In genomic region chr10:94489976-94490788, GRCh38 we compare ENCODE assay signal across 27 cellular contexts.
"Had no signal": no experiment of that assay in that cellular context is flagged by ENCODE, and none has a peak within 500 bp of the region (broad histone marks: within the 10 kb centered on the region; RNA-seq: fewer than 3 reads in every experiment).

No MANE protein-coding gene starts in this region.

- H3K27ac ChIP-seq: PC-9, VCaP had no signal

- H3K4me1 Mint-ChIP-seq: activated CD4-positive, alpha-beta T cell treated with anti-CD3 and anti-CD28 coated beads, Interleukin-2, amount 10 ng/mL, durations not matched to agents 7 days and 5 days; activated T-helper 17 cell treated with anti-CD3 and anti-CD28 coated beads, Interleukin-2, amount 50 U/mL, for 72 hours; T-cell had no signal

- H3K4me3 Mint-ChIP-seq: activated CD4-positive, alpha-beta memory T cell treated with anti-CD3 and anti-CD28 coated beads for 36 hours; activated CD4-positive, alpha-beta T cell treated with anti-CD3 and anti-CD28 coated beads, Interleukin-2, amount 10 ng/mL, durations not matched to agents 7 days and 5 days; activated naive CD4-positive, alpha-beta T cell treated with anti-CD3 and anti-CD28 coated beads for 36 hours; activated naive CD8-positive, alpha-beta T cell; activated T-helper 17 cell treated with anti-CD3 and anti-CD28 coated beads, Interleukin-2, amount 50 U/mL, for 72 hours; brain; T-cell had no signal

- H3K4me3 ChIP-seq: PC-9 had no signal

- DNase-seq: activated CD4-positive, alpha-beta memory T cell treated with anti-CD3 and anti-CD28 coated beads for 36 hours; activated CD4-positive, alpha-beta T cell treated with anti-CD3 and anti-CD28 coated beads, Interleukin-2, amount 10 ng/mL, durations not matched to agents 7 days and 5 days; activated CD4-positive, CD25-positive, alpha-beta regulatory T cell; activated CD8-positive, alpha-beta memory T cell treated with anti-CD3 and anti-CD28 coated beads for 24 hours; activated gamma-delta T cell; activated naive CD4-positive, alpha-beta T cell treated with anti-CD3 and anti-CD28 coated beads for 36 hours; activated T-cell treated with anti-CD3 and anti-CD28 coated beads, Interleukin-2, amount 50 U/mL, for 48 hours; amygdala; KG1; NCI-H1048; NCI-H146; NCI-H187 treated with DMSO at 0.1 percent for 48 hours; NCI-H2081 treated with DMSO at 0.1 percent for 48 hours; NCI-H2171 treated with DMSO at 0.1 percent for 48 hours; NCI-H345; NCI-H510A; NCI-H526 treated with DMSO at 0.1 percent for 48 hours; NCI-H82; PC-9; SHP77 treated with DMSO at 0.1 percent for 48 hours; T-cell; T-helper 2 cell; T1000 had no signal

- H3K36me3 Mint-ChIP-seq: activated CD4-positive, alpha-beta memory T cell treated with anti-CD3 and anti-CD28 coated beads for 36 hours; activated naive CD8-positive, alpha-beta T cell; T-cell had no signal

- H3K27ac Mint-ChIP-seq: activated CD4-positive, alpha-beta memory T cell treated with anti-CD3 and anti-CD28 coated beads for 36 hours; activated CD4-positive, alpha-beta T cell treated with anti-CD3 and anti-CD28 coated beads, Interleukin-2, amount 10 ng/mL, durations not matched to agents 7 days and 5 days; activated naive CD4-positive, alpha-beta T cell treated with anti-CD3 and anti-CD28 coated beads for 36 hours; activated naive CD8-positive, alpha-beta T cell; activated T-helper 17 cell treated with anti-CD3 and anti-CD28 coated beads, Interleukin-2, amount 50 U/mL, for 72 hours; T-cell had no signal

- H3K9me3 Mint-ChIP-seq: activated CD4-positive, alpha-beta memory T cell treated with anti-CD3 and anti-CD28 coated beads for 36 hours; activated CD4-positive, alpha-beta T cell treated with anti-CD3 and anti-CD28 coated beads, Interleukin-2, amount 10 ng/mL, durations not matched to agents 7 days and 5 days; activated T-helper 17 cell treated with anti-CD3 and anti-CD28 coated beads, Interleukin-2, amount 50 U/mL, for 72 hours had no signal

- H3K27me3 Mint-ChIP-seq: brain had no signal
